Comparison of ENCODE assay signal across 1 cellular context in the genomic region with DNA sequence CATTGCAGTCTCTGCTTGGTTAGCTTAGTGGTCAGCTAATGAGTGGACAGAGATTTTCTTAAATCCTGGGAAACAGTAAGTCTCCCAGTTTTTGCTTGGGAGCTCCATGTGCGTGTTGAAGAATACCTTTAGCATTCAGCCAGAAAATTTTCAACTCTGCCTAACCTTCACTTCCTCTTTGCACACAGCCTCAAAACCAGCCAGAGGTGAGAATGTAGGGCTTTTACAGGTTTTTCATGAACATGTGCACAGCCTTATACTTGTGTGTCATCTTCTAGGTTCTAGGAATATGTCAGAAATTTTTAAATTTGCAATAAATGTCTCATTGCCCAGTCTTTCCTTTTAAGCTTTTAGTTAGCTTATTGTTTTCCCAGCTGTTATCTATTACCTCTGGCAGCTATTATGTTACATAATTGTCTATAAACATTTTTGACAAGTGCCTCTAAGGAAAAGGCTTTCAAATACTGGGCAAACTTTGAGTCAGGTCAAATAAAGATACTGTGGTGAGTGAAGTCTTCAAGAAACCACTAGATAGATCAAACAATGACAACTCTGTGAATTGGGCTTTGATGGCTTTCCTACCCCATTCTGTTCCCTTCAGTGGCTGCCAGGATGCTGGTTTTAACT.
TF ChIP-seq lines count a peak whose summit lies in the region.

No MANE protein-coding gene starts in this region.

TF ChIP-seq in HEK293, 187 proteins besides CTCF, POLR2A, EP300 and RAD21 (continued from another document):
- 0 out of 2 replicates have a peak, but pooled peaks have one; percentile 28 for TF ChIP-seq ZNF184 (tag by site-specific recombination; IDR thresholded peaks at IDR 0.05)
- TF ChIP-seq MEIS1 (CRISPR knock-in tag; IDR thresholded peaks at IDR 0.05; ENCODE audit: borderline replicate concordance): no peak
- TF ChIP-seq ZNF112 (tag by site-specific recombination; IDR thresholded peaks at IDR 0.05): no peak
- TF ChIP-seq ZNF324 (tag by site-specific recombination; IDR thresholded peaks at IDR 0.05): no peak
- TF ChIP-seq ZNF266 (tag by site-specific recombination; IDR thresholded peaks at IDR 0.05; ENCODE audit: low read depth): no peak
- TF ChIP-seq, protein P1, sequence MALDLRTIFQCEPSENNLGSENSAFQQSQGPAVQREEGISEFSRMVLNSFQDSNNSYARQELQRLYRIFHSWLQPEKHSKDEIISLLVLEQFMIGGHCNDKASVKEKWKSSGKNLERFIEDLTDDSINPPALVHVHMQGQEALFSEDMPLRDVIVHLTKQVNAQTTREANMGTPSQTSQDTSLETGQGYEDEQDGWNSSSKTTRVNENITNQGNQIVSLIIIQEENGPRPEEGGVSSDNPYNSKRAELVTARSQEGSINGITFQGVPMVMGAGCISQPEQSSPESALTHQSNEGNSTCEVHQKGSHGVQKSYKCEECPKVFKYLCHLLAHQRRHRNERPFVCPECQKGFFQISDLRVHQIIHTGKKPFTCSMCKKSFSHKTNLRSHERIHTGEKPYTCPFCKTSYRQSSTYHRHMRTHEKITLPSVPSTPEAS (tag by site-specific recombination; IDR thresholded peaks at IDR 0.05): no peak
